8 cellular contexts compared by ENCODE assay signal in genomic region chr7:74206589-74207120, GRCh38. TPM values are rescaled to one million over a fixed set of nuclear protein-coding genes. Genes with fewer than 3 reads are reported as not detected.
DNase-seq lines count a peak whose midpoint lies in the region; ATAC-seq and TF ChIP-seq lines count a peak whose summit lies in the region.

No MANE protein-coding gene starts in this region.

- H3K4me1 Mint-ChIP-seq in CD14-positive monocyte, result peaks cover 51% of the 10 kb centered on the region
- no peaks in the 10 kb centered on the region for H3K4me1 Mint-ChIP-seq in GM23338
- H3K4me1 Mint-ChIP-seq in activated CD4-positive, alpha-beta T cell treated with anti-CD3 and anti-CD28 coated beads for 36 hours, result peaks cover 10% of the 10 kb centered on the region

- no peaks in the 10 kb centered on the region for H3K9me2 ChIP-seq in GM23338 (ENCODE audit: insufficient read depth)

- H3K36me3 ChIP-seq in GM23338 (ENCODE audit: insufficient read depth), result no peaks in the 10 kb centered on the region

- TF ChIP-seq CTCF in CD14-positive monocyte (IDR thresholded peaks at IDR 0.05) (peak; percentile 97), GM23338 (conservative IDR thresholded peaks at IDR 0.05; ENCODE audit: low read depth in 2 of 2) (peak; percentile 94 to 97)

- H3K27me3 Mint-ChIP-seq in CD14-positive monocyte (ENCODE audit: low read depth in 3 of 3) (peaks cover 0 to 6% (median 0%) of the 10 kb centered on the region in 3 donors), GM23338 (ENCODE audit: insufficient read depth, low read depth, poor library complexity) (peaks cover 18% of the 10 kb centered on the region)
- H3K27me3 Mint-ChIP-seq in activated CD4-positive, alpha-beta T cell treated with anti-CD3 and anti-CD28 coated beads for 36 hours, result peaks cover 9% of the 10 kb centered on the region

- H3K4me3 ChIP-seq in GM23338, result no peak overlapping the region

- POLR2A ChIA-PET in activated CD4-positive, alpha-beta T cell treated with anti-CD3 and anti-CD28 coated beads for 36 hours (lab: Charles Lee), result interaction anchor here (0.6 to 0.9 kb wide), 3 partner anchors 28 to 42 kb away, joined by 3 to 10 read pairs (median 5); partner anchors contain the start of gene EIF4H

- H3K27me3 ChIP-seq in GM23338 (ENCODE audit: insufficient read depth), result no peaks in the 10 kb centered on the region

- ATAC-seq in GM23338, result peak; percentile 91
- ATAC-seq in activated CD4-positive, alpha-beta T cell treated with anti-CD3 and anti-CD28 coated beads for 36 hours, result peak; percentile 72
- peak; percentile 83 for ATAC-seq in left colon
- ATAC-seq in HG03565 (IDR thresholded peaks at IDR 0.05; ENCODE audit: unreplicated experiment), result no peak

- CTCF ChIA-PET in activated CD4-positive, alpha-beta T cell treated with anti-CD3 and anti-CD28 coated beads for 36 hours (lab: Charles Lee), result interaction anchor here (0.6 to 5.7 kb wide), 45 partner anchors 10 to 500 kb away, joined by 3 to 90 read pairs (median 4); partner anchors contain the start of gene RFC2

- 0 out of 2 replicates have a peak overlapping the region, but pooled peaks have one; percentile 72 for H2AFZ ChIP-seq in GM23338

- no peaks in the 10 kb centered on the region for H3K79me2 ChIP-seq in GM23338 (replicated peaks; ENCODE audit: insufficient read depth)

- intact Hi-C loops in CD14-positive monocyte (cut with micrococcal nuclease) (loop anchor here (2.0 to 5.0 kb wide), 4 partner anchors 36 to 194 kb away; partner anchors contain the start of gene CLIP2 (in 1 of the 2)), left colon (cut with DNase I, micrococcal nuclease) (loop anchor here (2.0 to 5.0 kb wide), 2 partner anchors 186 to 194 kb away; no protein-coding TSS in a partner anchor)
- intact Hi-C loops in activated CD4-positive, alpha-beta T cell treated with anti-CD3 and anti-CD28 coated beads for 36 hours (cut with DNase I, micrococcal nuclease), result loop anchor here (1.0 to 5.0 kb wide), 3 partner anchors 138 to 195 kb away; no protein-coding TSS in a partner anchor

- no peaks in the 10 kb centered on the region for H3K4me1 ChIP-seq in GM23338 (ENCODE audit: insufficient read depth)

- H3K4me2 ChIP-seq in GM23338, result no peak overlapping the region

- no peak overlapping the region for H3K27ac ChIP-seq in GM23338 (ENCODE audit: low read depth)

- H3K9me3 Mint-ChIP-seq in CD14-positive monocyte (peaks cover 0 to 3% (median 0%) of the 10 kb centered on the region in 7 donors), GM23338 (no peaks in the 10 kb centered on the region)
- no peaks in the 10 kb centered on the region for H3K9me3 Mint-ChIP-seq in activated CD4-positive, alpha-beta T cell treated with anti-CD3 and anti-CD28 coated beads for 36 hours (ENCODE audit: low read depth)

- no peaks in the 10 kb centered on the region for H4K20me1 ChIP-seq in GM23338 (replicated peaks; ENCODE audit: insufficient read depth)

- 0 out of 2 replicates have a peak, but pooled peaks cover 9% of the 10 kb centered on the region for H3F3A ChIP-seq in GM23338 (replicated peaks; ENCODE audit: low read depth)

- DNase-seq in CD14-positive monocyte (ENCODE audit: low spot score) (peak; percentile 78), GM23338 (ENCODE audit: low spot score) (peak; percentile 89), NCI-H2196 (lab: John Stamatoyannopoulos, UW; ENCODE audit: unreplicated experiment) (peak; percentile 88), cerebellar cortex (ENCODE audit: low spot score) (peak; percentile 82), left colon (peak; percentile 74 to 91)
- DNase-seq in activated CD4-positive, alpha-beta T cell treated with anti-CD3 and anti-CD28 coated beads for 36 hours, result peak; percentile 88
- DNase-seq in stimulated activated CD4-positive, alpha-beta T cell treated with anti-CD3 and anti-CD28 coated beads, Interleukin-2, amount 100 ng/mL, for 24 hours, result peak; percentile 87 to 89

- H3K36me3 Mint-ChIP-seq in CD14-positive monocyte, result no peaks in the 10 kb centered on the region
- no peaks in the 10 kb centered on the region for H3K36me3 Mint-ChIP-seq in GM23338 (ENCODE audit: low read depth)
- peaks cover 3% of the 10 kb centered on the region for H3K36me3 Mint-ChIP-seq in activated CD4-positive, alpha-beta T cell treated with anti-CD3 and anti-CD28 coated beads for 36 hours (ENCODE audit: low read depth)

- H3K4me3 Mint-ChIP-seq in CD14-positive monocyte (peak overlapping the region; percentile 51 to 52), GM23338 (no peak overlapping the region)
- H3K4me3 Mint-ChIP-seq in activated CD4-positive, alpha-beta T cell treated with anti-CD3 and anti-CD28 coated beads for 36 hours, result no peak overlapping the region

- H3K27ac Mint-ChIP-seq in CD14-positive monocyte (peak overlapping the region in 3 of 7 donors; percentile 32 to 68 (median 40)), GM23338 (no peak overlapping the region)
- H3K27ac Mint-ChIP-seq in activated CD4-positive, alpha-beta T cell treated with anti-CD3 and anti-CD28 coated beads for 36 hours, result no peak overlapping the region

TF ChIP-seq in GM23338, 12 proteins besides CTCF, POLR2A, EP300 and RAD21:
- TF ChIP-seq REST (IDR thresholded peaks at IDR 0.05; ENCODE audit: unreplicated experiment), result no peak
TF ChIP-seq in GM23338: peak in this region for 0.

RNA-seq across cellular contexts. Expression of gene LAT2, which starts 3.2 kb away (rescaled TPM):
- 100 to 1,000 TPM; 349 to 355 TPM for polyA plus RNA-seq in CD14-positive monocyte
- total RNA-seq in GM23338 (2014; rRNA removed; shearing (Covaris generic)), result 0.08 TPM in 1 of 2 replicates, not detected in the other
- 0.94 and 1.5 TPM in 2 replicates for polyA plus RNA-seq in GM23338 (2016; fragmentation: Nextera tagmentation; extraction: Ambion mirVana)
- 1 to 10 TPM; 1.7 to 2.4 TPM for total RNA-seq in activated CD4-positive, alpha-beta T cell treated with anti-CD3 and anti-CD28 coated beads for 36 hours
- total RNA-seq in left colon, result 1 to 10 TPM; 1.1 to 6.9 TPM

RNA-seq across cellular contexts. Expression of gene EIF4H, which starts 32.5 kb away (rescaled TPM):
- polyA plus RNA-seq in CD14-positive monocyte, result 100 to 1,000 TPM; 206 to 234 TPM
- total RNA-seq in GM23338 (2014; rRNA removed; shearing (Covaris generic)), result 298 and 309 TPM in 2 replicates
- 183 and 197 TPM in 2 replicates for polyA plus RNA-seq in GM23338 (2016; fragmentation: Nextera tagmentation; extraction: Ambion mirVana)
- total RNA-seq in activated CD4-positive, alpha-beta T cell treated with anti-CD3 and anti-CD28 coated beads for 36 hours, result 100 to 1,000 TPM; 441 to 496 TPM
- 100 to 1,000 TPM; 250 to 271 TPM for total RNA-seq in left colon

RNA-seq across cellular contexts. Expression of gene RFC2, which starts 47.5 kb away (rescaled TPM):
- polyA plus RNA-seq in CD14-positive monocyte, result 10 to 100 TPM; 33.5 to 42.1 TPM
- total RNA-seq in GM23338 (2014; rRNA removed; shearing (Covaris generic)), result 62.4 and 75.2 TPM in 2 replicates
- polyA plus RNA-seq in GM23338 (2016; fragmentation: Nextera tagmentation; extraction: Ambion mirVana), result 55.3 and 56.4 TPM in 2 replicates
- 100 to 1,000 TPM in 1 of 2 experiments, 10 to 100 TPM in 1; 84.9 to 123 TPM for total RNA-seq in activated CD4-positive, alpha-beta T cell treated with anti-CD3 and anti-CD28 coated beads for 36 hours
- 10 to 100 TPM; 13.9 to 16.1 TPM for total RNA-seq in left colon

Comparison
In these comparisons a context has a peak if more than half of its experiments do, and no peak if none do; other contexts are left out.
1. H3K4me3 Mint-ChIP-seq: peak in CD14-positive monocyte (2 of 2); none in GM23338 (single experiment) and activated CD4-positive, alpha-beta T cell treated with anti-CD3 and anti-CD28 coated beads for 36 hours (single experiment).
2. Peak in every context shown above with its lines, with median percentiles within 50 percentile points of each other: DNase-seq.